ENCODE assay signal across 11 cellular contexts in genomic region chr3:134334231-134334900, GRCh38. TPM values are rescaled to one million over a fixed set of nuclear protein-coding genes. Genes with fewer than 3 reads are reported as not detected.
DNase-seq lines count a peak whose midpoint lies in the region; ATAC-seq and TF ChIP-seq lines count a peak whose summit lies in the region.
"Had no signal": no experiment of that assay in that cellular context is flagged by ENCODE, and none has a peak within 500 bp of the region (broad histone marks: within the 10 kb centered on the region; RNA-seq: fewer than 3 reads in every experiment).

No MANE protein-coding gene starts in this region.

- H3K27ac ChIP-seq in endodermal cell (ENCODE audit: low read depth, low read length) = peak overlapping the region; percentile 69
- H3K27ac ChIP-seq in mucosa of rectum (ENCODE audit: low read depth in 2 of 2, low read length in 2 of 2) = peak overlapping the region; percentile 9 to 27
- H3K27ac ChIP-seq in transverse colon = peak overlapping the region; percentile 62 to 76 (median 73)

- in situ Hi-C loops in transverse colon (cut with MboI; ENCODE audit: low pct_ligation_motif_present in 1 of 4, low pct_unique_long_range_greater_than_20kb in 1 of 4, low sequenced_read_pairs in 3 of 4) = no loop called here

- H3K9ac ChIP-seq in endodermal cell (ENCODE audit: extremely low read depth, low read length, poor library complexity, severe bottlenecking) (peak overlapping the region; percentile 50), mucosa of rectum (ENCODE audit: low read depth in 1 of 2, low read length in 2 of 2) (no peak overlapping the region)

- no peak for TF ChIP-seq EP300 in transverse colon (IDR thresholded peaks at IDR 0.05; ENCODE audit: low read depth)

- no peaks in the 10 kb centered on the region for H3K36me3 ChIP-seq in MG63
- no peaks in the 10 kb centered on the region for H3K36me3 ChIP-seq in endodermal cell (ENCODE audit: control insufficient read depth, insufficient read depth, low read length)
- H3K36me3 ChIP-seq in mucosa of rectum (ENCODE audit: control insufficient read depth in 2 of 2, insufficient read depth in 2 of 2, low read length in 2 of 2) = no peaks in the 10 kb centered on the region
- H3K36me3 ChIP-seq in transverse colon = no peaks in the 10 kb centered on the region

- no peak overlapping the region for H3K4me3 Mint-ChIP-seq in endodermal cell
- H3K4me3 Mint-ChIP-seq in effector memory CD8-positive, alpha-beta T cell = no peak overlapping the region

- TF ChIP-seq POLR2A in transverse colon (IDR thresholded peaks at IDR 0.05) = no peak

- no peaks in the 10 kb centered on the region for H3K27me3 Mint-ChIP-seq in endodermal cell (ENCODE audit: insufficient read depth)
- H3K27me3 Mint-ChIP-seq in effector memory CD8-positive, alpha-beta T cell = peaks cover 12 to 46% of the 10 kb centered on the region in 2 donors

- 89% methylated on average over 3 of the region's 3 CpGs for WGBS in endodermal cell (ENCODE audit: insufficient coverage in 1 of 2, insufficient read length in 1 of 2), 2 experiments
- WGBS in transverse colon (ENCODE audit: low coverage in 1 of 2), 2 donors = 60 to 86% methylated on average over 1 to 3 of the region's 3 CpGs

- H3K36me3 Mint-ChIP-seq in endodermal cell (ENCODE audit: low read depth) = no peaks in the 10 kb centered on the region
- H3K36me3 Mint-ChIP-seq in effector memory CD8-positive, alpha-beta T cell (ENCODE audit: insufficient read depth) = no peaks in the 10 kb centered on the region

- intact Hi-C loops in transverse colon (cut with DNase I; ENCODE audit: low total_unique reads) = loop anchor here (5.0 kb wide), 1 partner anchor 1808 kb away; no protein-coding TSS in a partner anchor

- DNase-seq in MG63 = peak; percentile 94
- DNase-seq in endodermal cell = peak; percentile 68
- no peak for DNase-seq in transverse colon
- DNase-seq in activated CD4-positive, alpha-beta T cell treated with anti-CD3 and anti-CD28 coated beads, Interleukin-2, amount 50 U/mL, for 48 hours = no peak
- no peak for DNase-seq in NCI-H1930 (lab: John Stamatoyannopoulos, UW)
- DNase-seq in activated effector memory CD4-positive, alpha-beta T cell treated with Interleukin-2 at 50 U/mL for 16 hours = no peak
- no peak for DNase-seq in effector memory CD8-positive, alpha-beta T cell
- DNase-seq: activated naive CD4-positive, alpha-beta T cell; DMS153; NCI-H1105 had no signal

- H3K4me1 ChIP-seq in endodermal cell (ENCODE audit: control insufficient read depth, insufficient read depth, low read length) (peaks cover 48% of the 10 kb centered on the region), mucosa of rectum (ENCODE audit: control insufficient read depth in 2 of 2, insufficient read depth in 2 of 2, low read length in 2 of 2) (peaks cover 0 to 11% of the 10 kb centered on the region in 2 donors), transverse colon (peaks cover 19 to 41% (median 30%) of the 10 kb centered on the region in 4 donors)

- no peak for ATAC-seq in effector memory CD8-positive, alpha-beta T cell (replicated peaks)

- peak overlapping the region; percentile 97 for H3K27ac Mint-ChIP-seq in endodermal cell
- no peak overlapping the region for H3K27ac Mint-ChIP-seq in effector memory CD8-positive, alpha-beta T cell

- H3K9me3 Mint-ChIP-seq in endodermal cell = no peaks in the 10 kb centered on the region
- H3K9me3 Mint-ChIP-seq in effector memory CD8-positive, alpha-beta T cell = no peaks in the 10 kb centered on the region

- peaks cover 63% of the 10 kb centered on the region for H3K4me1 Mint-ChIP-seq in endodermal cell
- H3K4me1 Mint-ChIP-seq in effector memory CD8-positive, alpha-beta T cell (ENCODE audit: low read depth in 2 of 2) = no peaks in the 10 kb centered on the region

- TF ChIP-seq CTCF in endodermal cell (conservative IDR thresholded peaks at IDR 0.05) (no peak), transverse colon (IDR thresholded peaks at IDR 0.05) (no peak)

- H3K4me3 ChIP-seq in MG63 (no peak overlapping the region), endodermal cell (ENCODE audit: low read length) (peak overlapping the region; percentile 26), mucosa of rectum (ENCODE audit: low read length in 2 of 2) (no peak overlapping the region), transverse colon (no peak overlapping the region)

- H3K9me3 ChIP-seq in MG63 (no peaks in the 10 kb centered on the region), endodermal cell (ENCODE audit: control insufficient read depth, low read length) (no peaks in the 10 kb centered on the region), mucosa of rectum (ENCODE audit: control insufficient read depth in 2 of 2, low read length in 2 of 2) (no peaks in the 10 kb centered on the region), transverse colon (no peaks in the 10 kb centered on the region)

- H3K27me3 ChIP-seq in MG63 (no peaks in the 10 kb centered on the region), endodermal cell (ENCODE audit: control insufficient read depth, insufficient read depth, low read length, poor library complexity, severe bottlenecking) (no peaks in the 10 kb centered on the region), mucosa of rectum (ENCODE audit: control insufficient read depth in 2 of 2, insufficient read depth in 2 of 2, low read length in 2 of 2) (no peaks in the 10 kb centered on the region), transverse colon (no peaks in the 10 kb centered on the region)

RNA-seq across cellular contexts. Expression of gene AMOTL2, which starts 39.9 kb away (rescaled TPM):
- total RNA-seq in MG63 (2014; rRNA removed; shearing (Covaris generic); ENCODE audit: low replicate concordance) = 172 and 180 TPM in 2 replicates
- total RNA-seq in endodermal cell (100 to 1,000 TPM; 109 to 153 TPM), transverse colon (10 to 100 TPM; 14.5 to 50.9 (median 23.8) TPM)
- 59.2 TPM for polyA plus RNA-seq in endodermal cell (2013, experiment 1 of 2)
- polyA plus RNA-seq in endodermal cell (2013, experiment 2 of 2) = 56.9 TPM

Comparison
In these comparisons a context has a peak if more than half of its experiments do, and no peak if none do; other contexts are left out.
1. DNase-seq: peak in MG63 (single experiment) and endodermal cell (single experiment); none in transverse colon (single experiment), activated CD4-positive, alpha-beta T cell treated with anti-CD3 and anti-CD28 coated beads, Interleukin-2, amount 50 U/mL, for 48 hours (0 of 2), NCI-H1930 (0 of 2), activated effector memory CD4-positive, alpha-beta T cell treated with Interleukin-2 at 50 U/mL for 16 hours (single experiment) and effector memory CD8-positive, alpha-beta T cell (0 of 3).
2. H3K27ac ChIP-seq: peak in every context shown above with its lines; median percentile 73 in transverse colon; 69 in endodermal cell; 18 in mucosa of rectum.